In the genomic region with DNA sequence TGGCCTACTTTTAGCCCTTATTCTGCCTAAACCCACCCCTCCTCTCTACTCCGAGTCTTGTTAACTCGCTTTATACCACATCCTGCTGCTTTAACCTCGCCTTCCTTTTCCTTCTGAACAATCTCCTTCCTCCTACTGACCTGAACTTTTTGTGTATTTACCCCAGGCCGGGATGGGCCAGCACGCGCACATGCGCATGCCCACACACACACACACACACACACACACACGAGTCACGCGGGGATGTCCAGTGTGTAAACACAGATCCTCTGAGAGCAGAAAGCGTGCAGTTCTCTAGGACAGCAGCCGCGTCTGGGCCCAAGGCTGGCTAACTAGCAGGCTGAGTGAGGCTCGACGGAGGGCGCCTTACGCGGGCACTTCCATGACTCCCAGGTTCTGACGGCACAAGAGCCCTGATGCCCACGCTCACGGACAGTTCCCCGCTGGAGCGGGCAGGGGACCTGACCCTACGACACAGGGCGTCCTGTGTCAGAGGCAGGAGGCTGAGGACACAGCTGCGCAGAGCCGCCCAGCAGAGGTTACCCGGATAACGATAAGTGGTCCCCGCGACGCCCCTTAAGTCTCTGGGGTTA, we compare ENCODE assay signal across 8 cellular contexts.
DNase-seq lines count a peak whose midpoint lies in the region; ATAC-seq, FAIRE-seq and TF ChIP-seq lines count a peak whose summit lies in the region.

No MANE protein-coding gene starts in this region.

- peak overlapping the region; percentile 94 to 96 for H3K27ac Mint-ChIP-seq in stimulated activated naive CD8-positive, alpha-beta T cell treated with anti-CD3 and anti-CD28 coated beads, Interleukin-15, amount 100 ng/mL, for 72 hours

- H3K4me1 Mint-ChIP-seq in stimulated activated naive CD8-positive, alpha-beta T cell treated with anti-CD3 and anti-CD28 coated beads, Interleukin-15, amount 100 ng/mL, for 72 hours, result peaks cover 64% of the 10 kb centered on the region

- H3K9me3 ChIP-seq in iPS DF 6.9 (ENCODE audit: control insufficient read depth, insufficient read depth, low read length), result no peaks in the 10 kb centered on the region
- no peaks in the 10 kb centered on the region for H3K9me3 ChIP-seq in MM.1S (replicated peaks; ENCODE audit: insufficient read depth, low read length)

- H3K9ac ChIP-seq in MM.1S (ENCODE audit: low read length), result no peak overlapping the region

- H3K79me2 ChIP-seq in MM.1S (ENCODE audit: low read length), result no peaks in the 10 kb centered on the region

- no peak overlapping the region for H3K4me2 ChIP-seq in MM.1S (ENCODE audit: low read depth, low read length)

- no peaks in the 10 kb centered on the region for H3F3A ChIP-seq in MM.1S (ENCODE audit: insufficient read depth, low read length)

- H3K9me2 ChIP-seq in MM.1S (replicated peaks; ENCODE audit: insufficient read depth, low read length), result no peaks in the 10 kb centered on the region

- peak; percentile 15 for ATAC-seq in HG03045 (IDR thresholded peaks at IDR 0.05; ENCODE audit: unreplicated experiment)
- peak; percentile 71 for ATAC-seq in stimulated activated naive CD8-positive, alpha-beta T cell treated with anti-CD3 and anti-CD28 coated beads, Interleukin-15, amount 100 ng/mL, for 72 hours

- peaks cover 12 to 13% of the 10 kb centered on the region in 2 donors for H3K9me3 Mint-ChIP-seq in stimulated activated naive CD8-positive, alpha-beta T cell treated with anti-CD3 and anti-CD28 coated beads, Interleukin-15, amount 100 ng/mL, for 72 hours

- H3K4me3 Mint-ChIP-seq in stimulated activated naive CD8-positive, alpha-beta T cell treated with anti-CD3 and anti-CD28 coated beads, Interleukin-15, amount 100 ng/mL, for 72 hours, result peak overlapping the region; percentile 94 to 98

- no peak overlapping the region for H2AFZ ChIP-seq in MM.1S (ENCODE audit: low read length)

- H3K4me1 ChIP-seq in iPS DF 6.9 (ENCODE audit: control insufficient read depth, insufficient read depth, low read length) (peaks cover 3% of the 10 kb centered on the region; the same call in 1 of the 2 replicates), MM.1S (ENCODE audit: low read length) (no peaks in the 10 kb centered on the region)

- H3K27me3 ChIP-seq in iPS DF 6.9 (ENCODE audit: control insufficient read depth, insufficient read depth, low read length) (peaks cover 6% of the 10 kb centered on the region; the same call in 1 of the 2 replicates), MM.1S (replicated peaks; ENCODE audit: insufficient read depth, low read length) (no peaks in the 10 kb centered on the region)

- H3K4me3 ChIP-seq in iPS DF 6.9 (ENCODE audit: low read length) (peak overlapping the region; percentile 60; the same call in 1 of the 2 replicates), MM.1S (ENCODE audit: low read length) (no peak overlapping the region)

- peak; percentile 79 for FAIRE-seq in GM18507 (lab: Jason Lieb, UNC)
- no peak for FAIRE-seq in D721Med (lab: Jason Lieb, UNC)

- WGBS in iPS DF 6.9 (ENCODE audit: insufficient coverage, insufficient read length), result no CpG with 5 or more reads among the region's 32 CpGs

- H4K20me1 ChIP-seq in MM.1S (ENCODE audit: insufficient read depth, low read length), result no peaks in the 10 kb centered on the region

- H3K27me3 Mint-ChIP-seq in stimulated activated naive CD8-positive, alpha-beta T cell treated with anti-CD3 and anti-CD28 coated beads, Interleukin-15, amount 100 ng/mL, for 72 hours, result no peaks in the 10 kb centered on the region

- no peaks in the 10 kb centered on the region for H3K36me3 ChIP-seq in iPS DF 6.9 (ENCODE audit: control insufficient read depth, insufficient read depth, low read length)
- H3K36me3 ChIP-seq in MM.1S (replicated peaks; ENCODE audit: insufficient read depth, low read length), result no peaks in the 10 kb centered on the region

- H3K27ac ChIP-seq in iPS DF 6.9 (ENCODE audit: low read length) (no peak overlapping the region), MM.1S (ENCODE audit: low read length) (no peak overlapping the region)

- DNase-seq in GM18507 (ENCODE audit: extremely low spot score, insufficient read length, low read depth), result no peak
- peak; percentile 53 to 54 for DNase-seq in activated CD4-positive, alpha-beta T cell treated with anti-CD3 and anti-CD28 coated beads, Interleukin-2, amount 50 U/mL, for 48 hours
- no peak for DNase-seq in iPS DF 6.9 (ENCODE audit: low read depth, low spot score)
- peak; percentile 59 to 66 for DNase-seq in stimulated activated naive CD8-positive, alpha-beta T cell treated with anti-CD3 and anti-CD28 coated beads, Interleukin-15, amount 100 ng/mL, for 72 hours
- DNase-seq in GF-D8 (lab: John Stamatoyannopoulos, UW), result no peak
- DNase-seq in MM.1S, result no peak
- DNase-seq in D721Med (ENCODE audit: insufficient read length, low spot score), result no peak

- no peak for TF ChIP-seq CTCF in MM.1S (IDR thresholded peaks at IDR 0.05; ENCODE audit: low read length)
- TF ChIP-seq CTCF in D721Med (IDR thresholded peaks at IDR 0.05; ENCODE audit: insufficient read depth, missing control alignments), result no peak

Comparison
In these comparisons a context has a peak if more than half of its experiments do, and no peak if none do; other contexts are left out.
1. DNase-seq: peak in activated CD4-positive, alpha-beta T cell treated with anti-CD3 and anti-CD28 coated beads, Interleukin-2, amount 50 U/mL, for 48 hours (2 of 2) and stimulated activated naive CD8-positive, alpha-beta T cell treated with anti-CD3 and anti-CD28 coated beads, Interleukin-15, amount 100 ng/mL, for 72 hours (2 of 2); none in GM18507 (single experiment), iPS DF 6.9 (single experiment), GF-D8 (single experiment), MM.1S (single experiment) and D721Med (single experiment).